Comparison of ENCODE assay signal across 8 cellular contexts in genomic region chr6:73610444-73611275, GRCh38. TPM values are rescaled to one million over a fixed set of nuclear protein-coding genes. Genes with fewer than 3 reads are reported as not detected.
DNase-seq lines count a peak whose midpoint lies in the region; ATAC-seq and TF ChIP-seq lines count a peak whose summit lies in the region.

No MANE protein-coding gene starts in this region.

- peaks cover 6% of the 10 kb centered on the region for H3K36me3 ChIP-seq in WERI-Rb-1
- peaks cover 0 to 96% (median 79%) of the 10 kb centered on the region in 9 donors for H3K36me3 ChIP-seq in heart left ventricle

- H3K4me3 ChIP-seq in WERI-Rb-1 (ENCODE audit: low read depth, low read length) (no peak overlapping the region), heart left ventricle (no peak overlapping the region), retinal pigment epithelial cell (ENCODE audit: low read length) (no peak overlapping the region)

- H3K27me3 ChIP-seq in WERI-Rb-1 (ENCODE audit: insufficient read depth, low read depth, severe bottlenecking) (no peaks in the 10 kb centered on the region), heart left ventricle (no peaks in the 10 kb centered on the region)

- peak in 2 of 4 donors; percentile 53 to 56 for ATAC-seq in heart left ventricle
- no peak for ATAC-seq in GM21447 (IDR thresholded peaks at IDR 0.05; ENCODE audit: unreplicated experiment)

- no peaks in the 10 kb centered on the region for H3K9me3 ChIP-seq in WERI-Rb-1 (ENCODE audit: severe bottlenecking)
- H3K9me3 ChIP-seq in heart left ventricle, result no peaks in the 10 kb centered on the region

- no peak overlapping the region for H3K27ac ChIP-seq in WERI-Rb-1
- H3K27ac ChIP-seq in heart left ventricle, result no peak overlapping the region

- TF ChIP-seq CTCF in LNCAP (IDR thresholded peaks at IDR 0.05) (peak; percentile 63), WERI-Rb-1 (IDR thresholded peaks at IDR 0.05; ENCODE audit: low read depth, low read length) (0 out of 2 replicates have a peak, but pooled peaks have one; percentile 5), heart left ventricle (IDR thresholded peaks at IDR 0.05) (peak; percentile 52 to 83 (median 72)), retinal pigment epithelial cell (conservative IDR thresholded peaks at IDR 0.05; ENCODE audit: low read depth, low read length) (peak; percentile 61)

- TF ChIP-seq POLR2A in heart left ventricle (IDR thresholded peaks at IDR 0.05), result no peak

- intact Hi-C loops in heart left ventricle (cut with DNase I), result loop anchor here (1.0 to 5.0 kb wide), 4 partner anchors 94 to 98 kb away; no protein-coding TSS in a partner anchor

- WGBS in heart left ventricle, 4 donors, result 67 to 78% (median 73%) methylated on average over 6 of the region's 6 CpGs

- peak; percentile 14 for DNase-seq in NCI-H748 (lab: John Stamatoyannopoulos, UW; ENCODE audit: unreplicated experiment)
- no peak for DNase-seq in NCI-H748 treated with DMSO at 0.1 percent for 48 hours (lab: John Stamatoyannopoulos, UW)
- DNase-seq in WERI-Rb-1, result no peak
- DNase-seq in heart left ventricle, result no peak
- no peak for DNase-seq in retinal pigment epithelial cell (ENCODE audit: low read depth)
- DNase-seq in NCI-H1048 (lab: John Stamatoyannopoulos, UW), result no peak

- H3K4me1 ChIP-seq in heart left ventricle, result peaks cover 0 to 5% (median 0%) of the 10 kb centered on the region in 12 donors

RNA-seq across cellular contexts. Expression of gene SLC17A5, which starts 43.1 kb away (rescaled TPM):
- total RNA-seq in heart left ventricle, result 10 to 100 TPM in 1 of 9 donors, 1 to 10 TPM in 8; 3.3 to 10.6 (median 7.5) TPM
- 10 to 100 TPM in 1 of 2 donors, 1 to 10 TPM in 1; 2.1 to 10.6 TPM for polyA plus RNA-seq in heart left ventricle

Comparison
In these comparisons a context has a peak if more than half of its experiments do, and no peak if none do; other contexts are left out.
1. CTCF ChIP-seq: peak in every context shown above with its lines; median percentile 72 in heart left ventricle; 63 in LNCAP; 61 in retinal pigment epithelial cell; 5 in WERI-Rb-1.